Comparison of ENCODE assay signal across 10 cellular contexts in the genomic region with DNA sequence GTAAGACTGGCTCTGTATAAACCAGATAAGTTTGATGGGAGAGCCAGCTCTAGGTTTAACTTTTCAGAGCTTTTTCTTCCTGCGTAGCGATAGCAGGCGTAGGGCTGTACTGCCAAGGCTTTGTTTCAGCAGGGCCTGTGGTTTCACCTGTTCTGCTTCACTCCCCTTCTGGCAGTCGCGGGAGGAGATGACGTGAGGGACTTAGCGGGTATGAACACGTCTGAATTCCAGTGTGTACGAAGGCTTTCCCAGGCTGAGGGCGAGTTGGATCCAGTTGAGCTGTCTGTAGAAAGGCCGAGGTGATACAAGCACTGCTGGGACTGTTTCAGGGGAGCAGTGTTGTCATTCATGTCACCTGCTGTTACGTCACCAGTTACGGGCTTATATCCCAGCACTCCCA. TPM values are rescaled to one million over a fixed set of nuclear protein-coding genes. Genes with fewer than 3 reads are reported as not detected.
DNase-seq lines count a peak whose midpoint lies in the region; ATAC-seq, FAIRE-seq and TF ChIP-seq lines count a peak whose summit lies in the region.
"Had no signal": no experiment of that assay in that cellular context is flagged by ENCODE, and none has a peak within 500 bp of the region (broad histone marks: within the 10 kb centered on the region; RNA-seq: fewer than 3 reads in every experiment).

No MANE protein-coding gene starts in this region.

- TF ChIP-seq POLR2A in heart left ventricle (IDR thresholded peaks at IDR 0.05): no peak

- H3K27ac ChIP-seq in heart left ventricle: peak overlapping the region in 10 of 12 donors; percentile 33 to 81 (median 58)
- peak overlapping the region; percentile 88 for H3K27ac ChIP-seq in thymus (ENCODE audit: low read depth)

- H3K9me3 ChIP-seq in heart left ventricle: no peaks in the 10 kb centered on the region
- H3K9me3 ChIP-seq in thymus (ENCODE audit: control insufficient read depth): no peaks in the 10 kb centered on the region
- H3K9me3 ChIP-seq: neutrophil had no signal

- H3K36me3 ChIP-seq in heart left ventricle (peaks cover 0 to 14% (median 5%) of the 10 kb centered on the region in 9 donors), thymus (ENCODE audit: control insufficient read depth, insufficient read depth) (no peaks in the 10 kb centered on the region)
- H3K36me3 ChIP-seq: neutrophil had no signal

- intact Hi-C loops in heart left ventricle (cut with DNase I) (loop anchor here in 6 of 10 donors (2.0 to 10.0 kb wide), 6 partner anchors 61 to 449 kb away; a partner anchor contains a TSS), cardiac septum (cut with DNase I) (loop anchor here (2.0 kb wide), 1 partner anchor 65 kb away; a partner anchor contains a TSS), left ventricle myocardium superior (cut with micrococcal nuclease) (no loop called here)

- H3K4me3 ChIP-seq in heart left ventricle (no peak overlapping the region), thymus (ENCODE audit: low read length) (no peak overlapping the region)

- 73 to 85% (median 75%) methylated on average over 13 of the region's 13 CpGs for WGBS in heart left ventricle, 4 donors
- WGBS in thymus: 59% methylated on average over 13 of the region's 13 CpGs

- ATAC-seq in heart left ventricle (peak in 3 of 4 donors; percentile 1 to 61 (median 10)), left ventricle myocardium superior (peak; percentile 20)

- no peak for FAIRE-seq in urothelium cell line (lab: Jason Lieb, UNC)

- peak in 1 of 5 donors; percentile 77 for DNase-seq in heart left ventricle
- no peak for DNase-seq in cardiac septum (ENCODE audit: low spot score)
- peak; percentile 52 for DNase-seq in activated T-cell treated with anti-CD3 and anti-CD28 coated beads, Interleukin-2, amount 50 U/mL, for 1 hour
- no peak for DNase-seq in left ventricle myocardium superior
- DNase-seq in urothelium cell line (ENCODE audit: low spot score): no peak
- no peak for DNase-seq in UCSD-AML1 (lab: John Stamatoyannopoulos, UW; ENCODE audit: unreplicated experiment)
- no peak for DNase-seq in NCI-H526 (lab: John Stamatoyannopoulos, UW)
- DNase-seq: PC-3 had no signal

- H3K27me3 ChIP-seq in heart left ventricle: no peaks in the 10 kb centered on the region
- H3K27me3 ChIP-seq in thymus (ENCODE audit: control insufficient read depth, insufficient read depth): no peaks in the 10 kb centered on the region
- H3K27me3 ChIP-seq: neutrophil had no signal

- TF ChIP-seq CTCF in heart left ventricle (IDR thresholded peaks at IDR 0.05): no peak

- H3K4me1 ChIP-seq in heart left ventricle (peaks cover 0 to 29% (median 18%) of the 10 kb centered on the region in 12 donors), thymus (ENCODE audit: control insufficient read depth, insufficient read depth, low read length) (peaks cover 17% of the 10 kb centered on the region)

RNA-seq across cellular contexts. Expression of a gene that starts 21.2 kb away (rescaled TPM):
- 10 to 100 TPM; 14.9 to 25.1 (median 19.6) TPM for total RNA-seq in heart left ventricle
- 10 to 100 TPM; 24.2 to 28.7 TPM for polyA plus RNA-seq in heart left ventricle
- 17.7 TPM for total RNA-seq in cardiac septum
- total RNA-seq in left ventricle myocardium superior: 21.0 TPM
- 16.1 TPM for polyA plus RNA-seq in thymus

RNA-seq across cellular contexts. Expression of a gene that starts 23.6 kb away (rescaled TPM):
- total RNA-seq in heart left ventricle (10 to 100 TPM; 16.0 to 27.6 (median 24.5) TPM), cardiac septum (22.8 TPM), left ventricle myocardium superior (22.4 TPM)
- polyA plus RNA-seq in heart left ventricle (10 to 100 TPM; 10.4 to 26.0 TPM), thymus (13.1 TPM)

RNA-seq across cellular contexts. Expression of a gene that starts 46.1 kb away (rescaled TPM):
- total RNA-seq in heart left ventricle (under 1 TPM in 2 of 9 donors, not detected in 7; 0.19 to 0.37 TPM), cardiac septum (not detected), left ventricle myocardium superior (not detected)
- polyA plus RNA-seq in heart left ventricle (not detected), thymus (0.71 TPM)
- total RNA-seq: PC-3 had no signal
